ENCODE assay signal across 9 cellular contexts in genomic region chr12:32589165-32589891, GRCh38.
DNase-seq lines count a peak whose midpoint lies in the region; ATAC-seq and TF ChIP-seq lines count a peak whose summit lies in the region.
"Had no signal": no experiment of that assay in that cellular context is flagged by ENCODE, and none has a peak within 500 bp of the region (broad histone marks: within the 10 kb centered on the region; RNA-seq: fewer than 3 reads in every experiment).

No MANE protein-coding gene starts in this region.

- no peak for TF ChIP-seq CTCF in GM10266 (IDR thresholded peaks at IDR 0.05; ENCODE audit: control insufficient read depth, insufficient read depth, low read depth, missing control alignments)

- no peaks in the 10 kb centered on the region for H3K36me3 Mint-ChIP-seq in naive thymus-derived CD8-positive, alpha-beta T cell

- H3K9me3 Mint-ChIP-seq in naive thymus-derived CD8-positive, alpha-beta T cell, result peaks cover 0 to 14% (median 0%) of the 10 kb centered on the region in 9 donors

- H3K27ac Mint-ChIP-seq in naive thymus-derived CD8-positive, alpha-beta T cell, result peak overlapping the region; percentile 25 to 89 (median 80)

- H3K4me1 Mint-ChIP-seq in naive thymus-derived CD8-positive, alpha-beta T cell, result peaks cover 23 to 39% (median 37%) of the 10 kb centered on the region in 4 donors

- peak; percentile 83 for DNase-seq in SKM-1 treated with dmso at 0.1 percent for 144 hours (lab: John Stamatoyannopoulos, UW; ENCODE audit: unreplicated experiment)
- DNase-seq in naive thymus-derived CD8-positive, alpha-beta T cell, result peak in 3 of 10 donors; percentile 12 to 42 (median 38)
- DNase-seq in SHP77 (lab: John Stamatoyannopoulos, UW), result no peak
- DNase-seq in hippocampal formation (lab: John Stamatoyannopoulos, UW), result no peak
- DNase-seq in cerebellar nuclear complex (lab: John Stamatoyannopoulos, UW), result no peak
- no peak for DNase-seq in GM10266 (ENCODE audit: extremely low spot score)
- DNase-seq: kidney had no signal

- H3K4me3 Mint-ChIP-seq in naive thymus-derived CD8-positive, alpha-beta T cell, result peak overlapping the region in 9 of 10 donors; percentile 2 to 78 (median 36)

- POLR2A ChIA-PET in naive thymus-derived CD8-positive, alpha-beta T cell (lab: Charles Lee), result no interaction called here

- H3K27me3 Mint-ChIP-seq in naive thymus-derived CD8-positive, alpha-beta T cell, result no peaks in the 10 kb centered on the region

- ATAC-seq in GM18502 (IDR thresholded peaks at IDR 0.05; ENCODE audit: poor library complexity, unreplicated experiment) (peak; percentile 79), HG02870 (IDR thresholded peaks at IDR 0.05; ENCODE audit: unreplicated experiment) (peak; percentile 76)
- ATAC-seq in naive thymus-derived CD8-positive, alpha-beta T cell, result peak; percentile 42 to 84
